22 cellular contexts compared by ENCODE assay signal in the genomic region with DNA sequence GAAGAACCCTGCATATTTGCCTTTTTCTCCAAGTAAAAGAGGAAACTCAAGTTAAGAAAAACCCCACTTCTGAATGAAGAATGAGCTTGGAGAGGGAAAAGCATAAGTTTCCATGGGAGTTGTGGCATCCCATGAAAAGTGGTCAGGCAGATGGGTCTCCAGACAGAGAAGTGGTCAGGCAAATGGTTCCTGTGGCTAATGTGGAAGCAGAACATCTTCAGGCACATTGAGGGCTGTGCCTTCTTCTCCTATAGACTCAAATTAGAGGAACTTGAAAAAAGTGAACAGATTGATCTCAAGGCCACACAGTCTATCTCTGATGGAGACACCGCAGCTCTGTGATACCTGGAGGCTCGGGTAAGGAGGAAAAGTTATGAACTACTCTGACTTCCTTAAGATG.
"Had no signal": no experiment of that assay in that cellular context is flagged by ENCODE, and none has a peak within 500 bp of the region (broad histone marks: within the 10 kb centered on the region; RNA-seq: fewer than 3 reads in every experiment).

No MANE protein-coding gene starts in this region.

- DNase-seq: activated CD4-positive, alpha-beta T cell treated with anti-CD3 and anti-CD28 coated beads, Interleukin-2, amount 10 ng/mL, durations not matched to agents 24 days and 14 days; activated CD4-positive, alpha-beta T cell treated with anti-CD3 and anti-CD28 coated beads, Interleukin-2, amount 50 U/mL, for 48 hours; activated CD4-positive, CD25-positive, alpha-beta regulatory T cell treated with anti-CD3 and anti-CD28 coated beads, Interleukin-2, amount 50 U/mL, for 72 hours; activated CD8-positive, alpha-beta memory T cell treated with anti-CD3 and anti-CD28 coated beads, Interleukin-2, amount 10 ng/mL, durations not matched to agents 7 days and 5 days; activated gamma-delta T cell; activated naive CD4-positive, alpha-beta T cell treated with anti-CD3 and anti-CD28 coated beads for 36 hours; activated T-cell treated with anti-CD3 and anti-CD28 coated beads, Interleukin-2, amount 50 U/mL, for 24 hours; brain microvascular endothelial cell; cerebellar nuclear complex; NCI-H1048; NCI-H1417 treated with DMSO at 0.1 percent for 48 hours; NCI-H1694; NCI-H2029; NCI-H2107; NCI-H2171 treated with DMSO at 0.1 percent for 48 hours; NCI-H345; NCI-H510A; NCI-H526 treated with DMSO at 0.1 percent for 48 hours; NCI-H82; PC-3; SIG-M5; SW 1271 had no signal
